In genomic region chr4:26885912-26886274, GRCh38 we compare ENCODE assay signal across 8 cellular contexts. TPM values are rescaled to one million over a fixed set of nuclear protein-coding genes. Genes with fewer than 3 reads are reported as not detected.
DNase-seq lines count a peak whose midpoint lies in the region; ATAC-seq, FAIRE-seq and TF ChIP-seq lines count a peak whose summit lies in the region.

No MANE protein-coding gene starts in this region.

- TF ChIP-seq CTCF in stomach (IDR thresholded peaks at IDR 0.05) (no peak), smooth muscle cell (IDR thresholded peaks at IDR 0.05; ENCODE audit: borderline replicate concordance, insufficient read depth, poor library complexity, severe bottlenecking) (no peak)

- H3K9me3 ChIP-seq in stomach: no peaks in the 10 kb centered on the region
- no peaks in the 10 kb centered on the region for H3K9me3 ChIP-seq in smooth muscle cell (replicated peaks; ENCODE audit: low read depth)

- DNase-seq in activated naive CD4-positive, alpha-beta T cell treated with anti-CD3 and anti-CD28 coated beads, Interleukin-2, amount 50 U/mL, for 72 hours (ENCODE audit: low spot score in 2 of 2): no peak
- no peak for DNase-seq in stomach
- no peak for DNase-seq in smooth muscle cell (lab: John Stamatoyannopoulos, UW; ENCODE audit: unreplicated experiment)
- no peak for DNase-seq in H54 (ENCODE audit: insufficient read length, low spot score)
- DNase-seq in SHP77 treated with DMSO at 0.1 percent for 48 hours (lab: John Stamatoyannopoulos, UW): no peak

- H4K20me1 ChIP-seq in smooth muscle cell (ENCODE audit: low read depth): peaks cover 84% of the 10 kb centered on the region

- 19 to 39% (median 33%) methylated on average over 2 of the region's 2 CpGs for WGBS in stomach, 5 donors
- 100% methylated on average over 2 of the region's 2 CpGs for WGBS in smooth muscle cell (ENCODE audit: low lambda C conversion rate)

- H3F3A ChIP-seq in smooth muscle cell (ENCODE audit: low read depth): no peaks in the 10 kb centered on the region

- peak overlapping the region in 1 of 4 donors; percentile 3 for H3K4me3 ChIP-seq in stomach
- no peak overlapping the region for H3K4me3 ChIP-seq in smooth muscle cell

- H3K9me3 Mint-ChIP-seq in activated naive CD4-positive, alpha-beta T cell treated with anti-CD3 and anti-CD28 coated beads, Interleukin-2, amount 50 U/mL, for 72 hours: peaks cover 0 to 6% of the 10 kb centered on the region in 2 donors

- no peak overlapping the region for H3K4me2 ChIP-seq in smooth muscle cell

- no peak overlapping the region for H3K9ac ChIP-seq in smooth muscle cell (ENCODE audit: low read depth)

- H3K36me3 ChIP-seq in stomach (no peaks in the 10 kb centered on the region), smooth muscle cell (ENCODE audit: low read depth) (no peaks in the 10 kb centered on the region)

- H3K27ac ChIP-seq in stomach (peak overlapping the region in 3 of 5 donors; percentile 50 to 56 (median 51)), smooth muscle cell (ENCODE audit: low read depth) (no peak overlapping the region)

- peaks cover 0 to 46% (median 17%) of the 10 kb centered on the region in 4 donors for H3K4me1 ChIP-seq in stomach
- H3K4me1 ChIP-seq in smooth muscle cell (ENCODE audit: low read depth): no peaks in the 10 kb centered on the region

- peaks cover 0 to 13% of the 10 kb centered on the region in 2 donors for H3K36me3 Mint-ChIP-seq in activated naive CD4-positive, alpha-beta T cell treated with anti-CD3 and anti-CD28 coated beads, Interleukin-2, amount 50 U/mL, for 72 hours

- ATAC-seq in GM18498 (IDR thresholded peaks at IDR 0.05; ENCODE audit: unreplicated experiment) (peak; percentile 80), GM21360 (IDR thresholded peaks at IDR 0.05; ENCODE audit: unreplicated experiment) (peak; percentile 80), HG03521 (IDR thresholded peaks at IDR 0.05; ENCODE audit: unreplicated experiment) (peak; percentile 75)
- peak; percentile 72 to 77 for ATAC-seq in activated naive CD4-positive, alpha-beta T cell treated with anti-CD3 and anti-CD28 coated beads, Interleukin-2, amount 50 U/mL, for 72 hours

- H2AFZ ChIP-seq in smooth muscle cell (ENCODE audit: low read depth): no peak overlapping the region

- H3K27me3 ChIP-seq in stomach (no peaks in the 10 kb centered on the region), smooth muscle cell (ENCODE audit: low read depth) (no peaks in the 10 kb centered on the region)

- TF ChIP-seq POLR2A in stomach (IDR thresholded peaks at IDR 0.05) (no peak), H54 (IDR thresholded peaks at IDR 0.05; ENCODE audit: low read depth, low read length) (no peak)

- no peak for TF ChIP-seq EP300 in stomach (IDR thresholded peaks at IDR 0.05)

- H3K79me2 ChIP-seq in smooth muscle cell (ENCODE audit: low read depth): peaks cover 97% of the 10 kb centered on the region

- intact Hi-C loops in stomach (cut with DNase I; ENCODE audit: low total_unique reads): no loop called here

- no peak for FAIRE-seq in H54 (lab: Jason Lieb, UNC)

- peak overlapping the region; percentile 80 to 94 for H3K27ac Mint-ChIP-seq in activated naive CD4-positive, alpha-beta T cell treated with anti-CD3 and anti-CD28 coated beads, Interleukin-2, amount 50 U/mL, for 72 hours

RNA-seq across cellular contexts. Expression of gene STIM2, which starts 25.3 kb away (rescaled TPM):
- total RNA-seq in activated naive CD4-positive, alpha-beta T cell treated with anti-CD3 and anti-CD28 coated beads, Interleukin-2, amount 50 U/mL, for 72 hours: 10 to 100 TPM; 43.0 to 49.1 TPM
- total RNA-seq in stomach (10 to 100 TPM; 19.8 to 32.7 (median 28.1) TPM), smooth muscle cell (69.0 and 77.1 TPM in 2 replicates)
- polyA plus RNA-seq in stomach (1 to 10 TPM; 4.4 to 8.9 (median 6.4) TPM), smooth muscle cell (31.0 and 31.3 TPM in 2 replicates)
